ENCODE assay signal across 17 cellular contexts in the genomic region with DNA sequence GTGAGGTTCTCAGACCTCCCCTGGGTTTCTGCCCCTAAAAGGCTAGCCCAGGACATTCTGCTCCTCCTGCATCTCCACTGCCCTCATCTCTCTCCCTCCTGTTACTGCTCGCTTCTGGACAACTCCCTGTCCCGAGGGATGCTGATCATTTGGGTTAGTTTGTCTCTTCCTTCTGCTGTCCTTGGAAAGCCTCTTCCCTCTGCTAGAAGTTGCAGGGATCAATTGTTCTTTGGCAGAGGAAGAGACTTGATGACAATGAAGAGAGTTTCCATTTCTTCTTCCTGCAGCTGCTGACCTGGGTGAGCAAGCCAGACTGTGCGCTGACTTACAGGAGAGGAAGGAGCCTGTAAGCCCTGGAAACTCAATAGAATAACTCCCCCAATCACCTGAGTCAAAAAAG.
"Had no signal": no experiment of that assay in that cellular context is flagged by ENCODE, and none has a peak within 500 bp of the region (broad histone marks: within the 10 kb centered on the region; RNA-seq: fewer than 3 reads in every experiment).

No MANE protein-coding gene starts in this region.

- H3K27ac ChIP-seq: coronary artery, dorsolateral prefrontal cortex, esophagus muscularis mucosa, foreskin keratinocyte, heart left ventricle, hepatocyte, left lung, lower lobe of right lung had no signal

- H3K4me2 ChIP-seq: hepatocyte had no signal

- H3K4me3 ChIP-seq: coronary artery, dorsolateral prefrontal cortex, esophagus muscularis mucosa, heart left ventricle, hepatocyte, left lung, lower lobe of right lung, mucosa of descending colon had no signal

- H3K36me3 ChIP-seq: esophagus muscularis mucosa, heart left ventricle, left lung, lower lobe of right lung had no signal

- H3K79me2 ChIP-seq: hepatocyte had no signal

- DNase-seq: dermis blood vessel endothelial cell; dorsolateral prefrontal cortex; effector CD4-positive, alpha-beta T cell; effector memory CD4-positive, alpha-beta T cell; foreskin keratinocyte; heart left ventricle; hypothalamus; left cardiac atrium; left lung; left ventricle myocardium superior; lower lobe of right lung; mesenchymal stem cell; mucosa of descending colon; naive B cell had no signal

- H2AFZ ChIP-seq: hepatocyte had no signal

- H3K27me3 ChIP-seq: esophagus muscularis mucosa, hepatocyte, left lung had no signal

- H3K9me3 ChIP-seq: esophagus muscularis mucosa, heart left ventricle, left lung, lower lobe of right lung, mucosa of descending colon had no signal

- ATAC-seq: foreskin keratinocyte, heart left ventricle, left cardiac atrium, left lung, left ventricle myocardium superior, lower lobe of right lung, mucosa of descending colon had no signal

- H3K4me1 ChIP-seq: foreskin keratinocyte, heart left ventricle, left lung, lower lobe of right lung had no signal
